8 cellular contexts compared by ENCODE assay signal in genomic region chr9:2872307-2872940, GRCh38. TPM values are rescaled to one million over a fixed set of nuclear protein-coding genes. Genes with fewer than 3 reads are reported as not detected.
DNase-seq lines count a peak whose midpoint lies in the region; ATAC-seq and TF ChIP-seq lines count a peak whose summit lies in the region.

No MANE protein-coding gene starts in this region.

- H3K4me3 ChIP-seq in endodermal cell (ENCODE audit: low read length): no peak overlapping the region
- no peak overlapping the region for H3K4me3 ChIP-seq in esophagus squamous epithelium

- intact Hi-C loops in activated CD4-positive, alpha-beta memory T cell treated with anti-CD3 and anti-CD28 coated beads for 36 hours (cut with micrococcal nuclease): loop anchor here (10.0 kb wide), 2 partner anchors 122 to 332 kb away; no protein-coding TSS in a partner anchor
- intact Hi-C loops in esophagus squamous epithelium (cut with DNase I): no loop called here
- intact Hi-C loops in Right ventricle myocardium inferior (cut with DNase I): no loop called here

- peaks cover 43% of the 10 kb centered on the region for H3K27me3 Mint-ChIP-seq in activated CD4-positive, alpha-beta memory T cell treated with anti-CD3 and anti-CD28 coated beads, Interleukin-2, amount 10 ng/mL, durations not matched to agents 7 days and 5 days
- peaks cover 19% of the 10 kb centered on the region for H3K27me3 Mint-ChIP-seq in activated CD4-positive, alpha-beta memory T cell treated with anti-CD3 and anti-CD28 coated beads for 36 hours
- no peaks in the 10 kb centered on the region for H3K27me3 Mint-ChIP-seq in endodermal cell (ENCODE audit: insufficient read depth)

- H3K9ac ChIP-seq in endodermal cell (ENCODE audit: extremely low read depth, low read length, poor library complexity, severe bottlenecking): no peak overlapping the region

- H3K4me1 ChIP-seq in endodermal cell (ENCODE audit: control insufficient read depth, insufficient read depth, low read length) (no peaks in the 10 kb centered on the region), esophagus squamous epithelium (no peaks in the 10 kb centered on the region)

- H3K4me3 Mint-ChIP-seq in activated CD4-positive, alpha-beta memory T cell treated with anti-CD3 and anti-CD28 coated beads, Interleukin-2, amount 10 ng/mL, durations not matched to agents 7 days and 5 days: peak overlapping the region; percentile 23
- H3K4me3 Mint-ChIP-seq in activated CD4-positive, alpha-beta memory T cell treated with anti-CD3 and anti-CD28 coated beads for 36 hours: no peak overlapping the region
- no peak overlapping the region for H3K4me3 Mint-ChIP-seq in endodermal cell

- no peak for TF ChIP-seq POLR2A in esophagus squamous epithelium (IDR thresholded peaks at IDR 0.05)

- no peak for ATAC-seq in Right ventricle myocardium inferior

- H3K9me3 ChIP-seq in endodermal cell (ENCODE audit: control insufficient read depth, low read length) (no peaks in the 10 kb centered on the region), esophagus squamous epithelium (no peaks in the 10 kb centered on the region)

- H3K4me1 Mint-ChIP-seq in activated CD4-positive, alpha-beta memory T cell treated with anti-CD3 and anti-CD28 coated beads, Interleukin-2, amount 10 ng/mL, durations not matched to agents 7 days and 5 days: peaks cover 16% of the 10 kb centered on the region
- H3K4me1 Mint-ChIP-seq in activated CD4-positive, alpha-beta memory T cell treated with anti-CD3 and anti-CD28 coated beads for 36 hours (ENCODE audit: low read depth): peaks cover 6% of the 10 kb centered on the region
- H3K4me1 Mint-ChIP-seq in endodermal cell: peaks cover 10% of the 10 kb centered on the region

- no peak for DNase-seq in activated CD4-positive, alpha-beta memory T cell treated with anti-CD3 and anti-CD28 coated beads, Interleukin-2, amount 10 ng/mL, durations not matched to agents 7 days and 5 days
- no peak for DNase-seq in activated CD4-positive, alpha-beta memory T cell treated with anti-CD3 and anti-CD28 coated beads for 36 hours
- peak; percentile 63 for DNase-seq in NCI-H748 (lab: John Stamatoyannopoulos, UW; ENCODE audit: unreplicated experiment)
- DNase-seq in endodermal cell: peak; percentile 74
- DNase-seq in renal cortical epithelial cell (ENCODE audit: low read depth): peak; percentile 40
- no peak for DNase-seq in esophagus squamous epithelium (lab: John Stamatoyannopoulos, UW)
- no peak for DNase-seq in Right ventricle myocardium inferior (ENCODE audit: missing footprints)
- no peak for DNase-seq in AML-193 (lab: John Stamatoyannopoulos, UW)

- H3K27ac Mint-ChIP-seq in activated CD4-positive, alpha-beta memory T cell treated with anti-CD3 and anti-CD28 coated beads, Interleukin-2, amount 10 ng/mL, durations not matched to agents 7 days and 5 days: peak overlapping the region; percentile 72
- H3K27ac Mint-ChIP-seq in activated CD4-positive, alpha-beta memory T cell treated with anti-CD3 and anti-CD28 coated beads for 36 hours: no peak overlapping the region
- H3K27ac Mint-ChIP-seq in endodermal cell: no peak overlapping the region

- CTCF ChIA-PET in activated CD4-positive, alpha-beta memory T cell treated with anti-CD3 and anti-CD28 coated beads, Interleukin-2, amount 10 ng/mL, durations not matched to agents 7 days and 5 days (lab: Charles Lee): interaction anchor here (1.4 to 2.2 kb wide), 4 partner anchors 13 to 569 kb away, joined by 6 to 15 read pairs (median 8); no protein-coding TSS in a partner anchor
- CTCF ChIA-PET in activated CD4-positive, alpha-beta memory T cell treated with anti-CD3 and anti-CD28 coated beads for 36 hours (lab: Charles Lee): interaction anchor here (1.1 to 1.8 kb wide), 2 partner anchors 13 to 15 kb away, joined by 4 to 7 read pairs; no protein-coding TSS in a partner anchor

- TF ChIP-seq CTCF in endodermal cell (conservative IDR thresholded peaks at IDR 0.05) (peak; percentile 77), esophagus squamous epithelium (IDR thresholded peaks at IDR 0.05) (peak in 2 of 6 experiments; percentile 6 to 7)

- H3K36me3 Mint-ChIP-seq in activated CD4-positive, alpha-beta memory T cell treated with anti-CD3 and anti-CD28 coated beads, Interleukin-2, amount 10 ng/mL, durations not matched to agents 7 days and 5 days (ENCODE audit: low read depth): no peaks in the 10 kb centered on the region
- H3K36me3 Mint-ChIP-seq in activated CD4-positive, alpha-beta memory T cell treated with anti-CD3 and anti-CD28 coated beads for 36 hours: no peaks in the 10 kb centered on the region
- no peaks in the 10 kb centered on the region for H3K36me3 Mint-ChIP-seq in endodermal cell (ENCODE audit: low read depth)

- H3K36me3 ChIP-seq in endodermal cell (ENCODE audit: control insufficient read depth, insufficient read depth, low read length): no peaks in the 10 kb centered on the region
- no peaks in the 10 kb centered on the region for H3K36me3 ChIP-seq in esophagus squamous epithelium

- POLR2A ChIA-PET in activated CD4-positive, alpha-beta memory T cell treated with anti-CD3 and anti-CD28 coated beads, Interleukin-2, amount 10 ng/mL, durations not matched to agents 7 days and 5 days (lab: Charles Lee): no interaction called here
- POLR2A ChIA-PET in activated CD4-positive, alpha-beta memory T cell treated with anti-CD3 and anti-CD28 coated beads for 36 hours (lab: Charles Lee): no interaction called here

- WGBS in endodermal cell (ENCODE audit: insufficient coverage in 1 of 2, insufficient read length in 1 of 2), 2 experiments: 54 to 80% methylated on average over 2 to 5 of the region's 6 CpGs
- WGBS in esophagus squamous epithelium, 2 donors: 12 to 23% methylated on average over 6 of the region's 6 CpGs

- no peaks in the 10 kb centered on the region for H3K9me3 Mint-ChIP-seq in activated CD4-positive, alpha-beta memory T cell treated with anti-CD3 and anti-CD28 coated beads, Interleukin-2, amount 10 ng/mL, durations not matched to agents 7 days and 5 days
- H3K9me3 Mint-ChIP-seq in activated CD4-positive, alpha-beta memory T cell treated with anti-CD3 and anti-CD28 coated beads for 36 hours: no peaks in the 10 kb centered on the region
- no peaks in the 10 kb centered on the region for H3K9me3 Mint-ChIP-seq in endodermal cell

- H3K27me3 ChIP-seq in endodermal cell (ENCODE audit: control insufficient read depth, insufficient read depth, low read length, poor library complexity, severe bottlenecking) (no peaks in the 10 kb centered on the region), esophagus squamous epithelium (peaks cover 0 to 40% (median 0%) of the 10 kb centered on the region in 4 donors)

- H3K27ac ChIP-seq in endodermal cell (ENCODE audit: low read depth, low read length) (peak overlapping the region; percentile 13), esophagus squamous epithelium (no peak overlapping the region)

RNA-seq across cellular contexts. Expression of gene PUM3, which starts 28.5 kb away (rescaled TPM):
- total RNA-seq in activated CD4-positive, alpha-beta memory T cell treated with anti-CD3 and anti-CD28 coated beads, Interleukin-2, amount 10 ng/mL, durations not matched to agents 7 days and 5 days: 10 to 100 TPM; 39.1 to 41.2 TPM
- 10 to 100 TPM; 85.3 to 92.4 TPM for total RNA-seq in activated CD4-positive, alpha-beta memory T cell treated with anti-CD3 and anti-CD28 coated beads for 36 hours
- total RNA-seq in endodermal cell (10 to 100 TPM; 69.5 to 87.0 TPM), renal cortical epithelial cell (53.8 and 67.5 TPM in 2 replicates), esophagus squamous epithelium (10 to 100 TPM; 21.0 to 58.6 (median 45.0) TPM), Right ventricle myocardium inferior (15.3 TPM)
- 37.2 TPM for polyA plus RNA-seq in endodermal cell (2013, experiment 1 of 2)
- polyA plus RNA-seq in endodermal cell (2013, experiment 2 of 2): 40.0 TPM

Comparison
In these comparisons a context has a peak if more than half of its experiments do, and no peak if none do; other contexts are left out.
1. DNase-seq: peak in NCI-H748 (single experiment), endodermal cell (single experiment) and renal cortical epithelial cell (single experiment); none in activated CD4-positive, alpha-beta memory T cell treated with anti-CD3 and anti-CD28 coated beads, Interleukin-2, amount 10 ng/mL, durations not matched to agents 7 days and 5 days (single experiment), activated CD4-positive, alpha-beta memory T cell treated with anti-CD3 and anti-CD28 coated beads for 36 hours (single experiment), esophagus squamous epithelium (single experiment), Right ventricle myocardium inferior (single experiment) and AML-193 (0 of 2).